In genomic region chr6:161444966-161445799, GRCh38 we compare ENCODE assay signal across 16 cellular contexts.
A peak's percentile ranks its signal among the peaks of the same experiment; 100 is the strongest.
DNase-seq lines count a peak whose midpoint lies in the region; ATAC-seq and TF ChIP-seq lines count a peak whose summit lies in the region.
"Had no signal": no experiment of that assay in that cellular context is flagged by ENCODE, and none has a peak within 500 bp of the region (broad histone marks: within the 10 kb centered on the region; RNA-seq: fewer than 3 reads in every experiment).

No MANE protein-coding gene starts in this region.

- H3K27ac ChIP-seq in foreskin keratinocyte (no peak overlapping the region), trophoblast cell (ENCODE audit: low read depth, low read length) (no peak overlapping the region)
- H3K27ac ChIP-seq: thyroid gland had no signal

- no peaks in the 10 kb centered on the region for H3K36me3 ChIP-seq in trophoblast cell (ENCODE audit: control insufficient read depth in 1 of 2, insufficient read depth in 2 of 2, low read length in 2 of 2)
- H3K36me3 ChIP-seq: left ventricle myocardium inferior, thyroid gland had no signal

- H3K27me3 Mint-ChIP-seq in activated naive CD8-positive, alpha-beta T cell treated with anti-CD3 and anti-CD28 coated beads for 36 hours = peaks cover 6% of the 10 kb centered on the region
- no peaks in the 10 kb centered on the region for H3K27me3 Mint-ChIP-seq in activated naive CD8-positive, alpha-beta T cell treated with anti-CD3 and anti-CD28 coated beads, Interleukin-2, amount 50 U/mL, for 24 hours
- H3K27me3 Mint-ChIP-seq: CD4-positive, CD25-positive, alpha-beta regulatory T cell had no signal

- no peak overlapping the region for H3K4ac ChIP-seq in trophoblast cell (ENCODE audit: low read depth, low read length)

- H3K14ac ChIP-seq in trophoblast cell (ENCODE audit: low read length) = peak overlapping the region; percentile 71

- H4K8ac ChIP-seq in trophoblast cell (ENCODE audit: low read depth, low read length) = peak overlapping the region; percentile 31

- no peak for ATAC-seq in activated naive CD8-positive, alpha-beta T cell treated with anti-CD3 and anti-CD28 coated beads, Interleukin-2, amount 50 U/mL, for 24 hours
- ATAC-seq in foreskin keratinocyte (peak; percentile 13), HG03135 (IDR thresholded peaks at IDR 0.05; ENCODE audit: unreplicated experiment) (no peak), GM21515 (IDR thresholded peaks at IDR 0.05; ENCODE audit: unreplicated experiment) (no peak)
- ATAC-seq: naive thymus-derived CD8-positive, alpha-beta T cell had no signal

- WGBS in trophoblast cell (ENCODE audit: extremely low coverage, insufficient coverage, insufficient read length) = no CpG with 5 or more reads among the region's 20 CpGs

- H2AFZ ChIP-seq in trophoblast cell (ENCODE audit: insufficient read depth, low read length, poor library complexity) = no peak overlapping the region

- H3K4me1 ChIP-seq in foreskin keratinocyte = no peaks in the 10 kb centered on the region
- H3K4me1 ChIP-seq in trophoblast cell (ENCODE audit: control insufficient read depth in 1 of 2, insufficient read depth in 2 of 2, low read length in 2 of 2) = peaks cover 15 to 18% of the 10 kb centered on the region in 2 experiments
- H3K4me1 ChIP-seq: thyroid gland had no signal

- H3K79me1 ChIP-seq in trophoblast cell (ENCODE audit: low read length) = peaks cover 17% of the 10 kb centered on the region

- peaks cover 1% of the 10 kb centered on the region for H3K79me2 ChIP-seq in trophoblast cell (ENCODE audit: control insufficient read depth, insufficient read depth, low read length, poor library complexity)

- no peak overlapping the region for H3K4me3 ChIP-seq in trophoblast cell (ENCODE audit: low read depth, low read length)
- H3K4me3 ChIP-seq: left ventricle myocardium inferior, thyroid gland had no signal

- H2BK5ac ChIP-seq in trophoblast cell (ENCODE audit: low read depth, low read length, poor library complexity) = peak overlapping the region; percentile 14

- DNase-seq in activated naive CD8-positive, alpha-beta T cell treated with anti-CD3 and anti-CD28 coated beads for 36 hours = no peak
- DNase-seq in activated naive CD8-positive, alpha-beta T cell treated with anti-CD3 and anti-CD28 coated beads, Interleukin-2, amount 50 U/mL, for 24 hours = no peak
- DNase-seq in foreskin keratinocyte = no peak
- DNase-seq in trophoblast cell = no peak
- no peak for DNase-seq in NCI-H2081 (lab: John Stamatoyannopoulos, UW)
- no peak for DNase-seq in G401 (ENCODE audit: low spot score)
- DNase-seq: effector CD4-positive, alpha-beta T cell; left ventricle myocardium inferior; naive thymus-derived CD8-positive, alpha-beta T cell; NCI-H1694 treated with DMSO at 0.1 percent for 48 hours; NCI-H774; stimulated activated CD4-positive, alpha-beta T cell treated with anti-CD3 and anti-CD28 coated beads, Interleukin-4, amount 100 ng/mL, for 24 hours had no signal

- H3K27ac Mint-ChIP-seq in activated naive CD8-positive, alpha-beta T cell treated with anti-CD3 and anti-CD28 coated beads for 36 hours = no peak overlapping the region
- no peak overlapping the region for H3K27ac Mint-ChIP-seq in activated naive CD8-positive, alpha-beta T cell treated with anti-CD3 and anti-CD28 coated beads, Interleukin-2, amount 50 U/mL, for 24 hours
- H3K27ac Mint-ChIP-seq: CD4-positive, CD25-positive, alpha-beta regulatory T cell; naive thymus-derived CD8-positive, alpha-beta T cell had no signal

- peak overlapping the region; percentile 32 for H4K12ac ChIP-seq in trophoblast cell (ENCODE audit: low read depth, low read length)

- H3K4me2 ChIP-seq in trophoblast cell (ENCODE audit: low read length) = no peak overlapping the region

- peaks cover 4% of the 10 kb centered on the region for H3K4me1 Mint-ChIP-seq in activated naive CD8-positive, alpha-beta T cell treated with anti-CD3 and anti-CD28 coated beads for 36 hours
- no peaks in the 10 kb centered on the region for H3K4me1 Mint-ChIP-seq in activated naive CD8-positive, alpha-beta T cell treated with anti-CD3 and anti-CD28 coated beads, Interleukin-2, amount 50 U/mL, for 24 hours
- H3K4me1 Mint-ChIP-seq: CD4-positive, CD25-positive, alpha-beta regulatory T cell had no signal

- H3K18ac ChIP-seq in trophoblast cell (ENCODE audit: low read length) = peak overlapping the region; percentile 17

- peak overlapping the region; percentile 8 for H3K4me3 Mint-ChIP-seq in activated naive CD8-positive, alpha-beta T cell treated with anti-CD3 and anti-CD28 coated beads for 36 hours
- H3K4me3 Mint-ChIP-seq in activated naive CD8-positive, alpha-beta T cell treated with anti-CD3 and anti-CD28 coated beads, Interleukin-2, amount 50 U/mL, for 24 hours = no peak overlapping the region
- H3K4me3 Mint-ChIP-seq: CD4-positive, CD25-positive, alpha-beta regulatory T cell; naive thymus-derived CD8-positive, alpha-beta T cell had no signal

- H3K36me3 Mint-ChIP-seq in activated naive CD8-positive, alpha-beta T cell treated with anti-CD3 and anti-CD28 coated beads for 36 hours = no peaks in the 10 kb centered on the region
- no peaks in the 10 kb centered on the region for H3K36me3 Mint-ChIP-seq in activated naive CD8-positive, alpha-beta T cell treated with anti-CD3 and anti-CD28 coated beads, Interleukin-2, amount 50 U/mL, for 24 hours (ENCODE audit: low read depth)
- H3K36me3 Mint-ChIP-seq: CD4-positive, CD25-positive, alpha-beta regulatory T cell; naive thymus-derived CD8-positive, alpha-beta T cell had no signal

- no peaks in the 10 kb centered on the region for H3K9me3 ChIP-seq in trophoblast cell (ENCODE audit: insufficient read depth, low read depth, low read length)
- H3K9me3 ChIP-seq: left ventricle myocardium inferior, thyroid gland had no signal

- peak overlapping the region; percentile 65 for H2BK120ac ChIP-seq in trophoblast cell (ENCODE audit: insufficient read depth, low read length, poor library complexity)

- in situ Hi-C loops in G401 (cut with HindIII; ENCODE audit: low sequenced_read_pairs) = no loop called here

- peak overlapping the region; percentile 59 for H4K91ac ChIP-seq in trophoblast cell (ENCODE audit: low read depth, low read length)

- H2BK12ac ChIP-seq in trophoblast cell (ENCODE audit: low read length) = peak overlapping the region; percentile 30

- H3K9ac ChIP-seq in trophoblast cell (ENCODE audit: low read length) = no peak overlapping the region

- H3K23ac ChIP-seq in trophoblast cell (ENCODE audit: low read length) = no peak overlapping the region

- H3K9me3 Mint-ChIP-seq in activated naive CD8-positive, alpha-beta T cell treated with anti-CD3 and anti-CD28 coated beads for 36 hours = no peaks in the 10 kb centered on the region
- no peaks in the 10 kb centered on the region for H3K9me3 Mint-ChIP-seq in activated naive CD8-positive, alpha-beta T cell treated with anti-CD3 and anti-CD28 coated beads, Interleukin-2, amount 50 U/mL, for 24 hours
- H3K9me3 Mint-ChIP-seq: CD4-positive, CD25-positive, alpha-beta regulatory T cell; naive thymus-derived CD8-positive, alpha-beta T cell had no signal

- TF ChIP-seq CTCF in foreskin keratinocyte (conservative IDR thresholded peaks at IDR 0.05) = no peak

- H2AK5ac ChIP-seq in trophoblast cell (ENCODE audit: low read length) = peak overlapping the region; percentile 76

- H3K27me3 ChIP-seq in foreskin keratinocyte (no peaks in the 10 kb centered on the region), trophoblast cell (ENCODE audit: insufficient read depth, low read length) (no peaks in the 10 kb centered on the region)
- H3K27me3 ChIP-seq: thyroid gland had no signal
